ENCODE assay signal across 1 cellular context in the genomic region with DNA sequence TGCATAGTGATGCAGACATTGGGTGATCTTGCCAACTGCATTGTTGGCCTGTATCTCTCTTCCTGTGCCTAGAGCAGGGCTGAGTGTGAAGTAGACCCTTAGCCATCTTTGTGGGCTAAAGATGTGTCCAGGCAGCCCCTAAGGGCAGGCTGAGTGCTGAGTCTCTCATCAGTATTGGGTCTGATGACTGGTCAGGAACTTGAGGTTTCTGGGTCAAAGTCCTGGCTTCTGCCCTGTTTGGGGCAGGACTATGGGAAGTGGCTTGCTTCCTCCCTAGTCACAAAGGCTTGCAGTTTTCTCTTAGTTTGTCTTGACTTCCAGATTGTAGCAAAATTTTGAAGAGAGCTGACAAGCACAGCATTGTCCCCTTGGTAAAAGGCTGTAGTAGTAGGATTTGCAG.
TF ChIP-seq lines count a peak whose summit lies in the region.

No MANE protein-coding gene starts in this region.

TF ChIP-seq in HepG2, 621 proteins besides CTCF, POLR2A, EP300 and RAD21 (continued from another document):
- TF ChIP-seq, protein P1, sequence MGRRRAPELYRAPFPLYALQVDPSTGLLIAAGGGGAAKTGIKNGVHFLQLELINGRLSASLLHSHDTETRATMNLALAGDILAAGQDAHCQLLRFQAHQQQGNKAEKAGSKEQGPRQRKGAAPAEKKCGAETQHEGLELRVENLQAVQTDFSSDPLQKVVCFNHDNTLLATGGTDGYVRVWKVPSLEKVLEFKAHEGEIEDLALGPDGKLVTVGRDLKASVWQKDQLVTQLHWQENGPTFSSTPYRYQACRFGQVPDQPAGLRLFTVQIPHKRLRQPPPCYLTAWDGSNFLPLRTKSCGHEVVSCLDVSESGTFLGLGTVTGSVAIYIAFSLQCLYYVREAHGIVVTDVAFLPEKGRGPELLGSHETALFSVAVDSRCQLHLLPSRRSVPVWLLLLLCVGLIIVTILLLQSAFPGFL (CRISPR knock-in tag; IDR thresholded peaks at IDR 0.05), result no peak
- no peak for TF ChIP-seq THAP8 (CRISPR knock-in tag; IDR thresholded peaks at IDR 0.05; ENCODE audit: borderline replicate concordance)
- TF ChIP-seq HNF4A (CRISPR knock-in tag; IDR thresholded peaks at IDR 0.05), result peak; percentile 72
- TF ChIP-seq PAXIP1 (CRISPR knock-in tag; conservative IDR thresholded peaks at IDR 0.05), result 0 out of 2 replicates have a peak, but pooled peaks have one; percentile 13
- TF ChIP-seq RFXANK (CRISPR knock-in tag; IDR thresholded peaks at IDR 0.05), result no peak
